17 cellular contexts compared by ENCODE assay signal in the genomic region with DNA sequence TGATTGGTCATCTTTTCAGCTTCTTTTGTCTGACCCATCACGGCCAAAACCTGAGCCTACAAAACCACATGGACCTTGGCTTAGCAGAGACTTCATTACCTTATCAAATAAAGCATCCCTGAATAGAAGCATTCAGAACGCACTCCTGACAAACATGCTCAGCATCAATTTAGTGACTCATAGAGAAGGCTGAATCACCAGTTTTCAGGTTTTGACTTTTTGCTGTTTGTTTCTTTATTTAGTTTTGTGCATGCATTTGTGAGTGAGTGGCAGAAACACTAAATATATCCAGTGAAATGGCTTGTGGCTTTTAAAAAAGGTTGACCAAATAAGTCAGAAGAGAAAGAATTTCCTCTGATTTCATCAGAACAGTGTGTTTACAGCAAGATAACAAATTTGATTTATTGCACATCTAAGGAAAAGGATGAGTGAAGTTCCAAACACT. TPM values are rescaled to one million over a fixed set of nuclear protein-coding genes. Genes with fewer than 3 reads are reported as not detected.
A peak's percentile ranks its signal among the peaks of the same experiment; 100 is the strongest.
DNase-seq lines count a peak whose midpoint lies in the region; ATAC-seq and TF ChIP-seq lines count a peak whose summit lies in the region.
"Had no signal": no experiment of that assay in that cellular context is flagged by ENCODE, and none has a peak within 500 bp of the region (broad histone marks: within the 10 kb centered on the region; RNA-seq: fewer than 3 reads in every experiment).

No MANE protein-coding gene starts in this region.

- H3K27me3 ChIP-seq in ACC112 (ENCODE audit: insufficient read depth, low read length) (no peaks in the 10 kb centered on the region), vagina (no peaks in the 10 kb centered on the region)
- H3K27me3 ChIP-seq: SJCRH30, upper lobe of left lung had no signal

- ATAC-seq in GM18498 (IDR thresholded peaks at IDR 0.05; ENCODE audit: unreplicated experiment), result no peak
- ATAC-seq: sciatic nerve had no signal

- no peaks in the 10 kb centered on the region for H3K79me2 ChIP-seq in ACC112 (ENCODE audit: control insufficient read depth, insufficient read depth, low read length, unreplicated experiment)

- TF ChIP-seq CTCF in foreskin fibroblast (IDR thresholded peaks at IDR 0.05; ENCODE audit: low read depth, low read length) (no peak), vagina (IDR thresholded peaks at IDR 0.05) (no peak)

- H3K27ac ChIP-seq in ACC112 (ENCODE audit: low read depth, low read length), result peak overlapping the region; percentile 64
- no peak overlapping the region for H3K27ac ChIP-seq in vagina
- H3K27ac ChIP-seq: HL-60, SJCRH30, upper lobe of left lung had no signal

- no peak overlapping the region for H2AFZ ChIP-seq in ACC112 (ENCODE audit: low read length, unreplicated experiment)

- no peaks in the 10 kb centered on the region for H3K9me3 ChIP-seq in vagina
- H3K9me3 ChIP-seq: SJCRH30, upper lobe of left lung had no signal

- H3K4me1 ChIP-seq in ACC112 (ENCODE audit: control insufficient read depth, insufficient read depth, low read length, unreplicated experiment) (peaks cover 15% of the 10 kb centered on the region), vagina (no peaks in the 10 kb centered on the region)
- H3K4me1 ChIP-seq: upper lobe of left lung had no signal

- intact Hi-C loops in vagina (cut with DNase I), result no loop called here

- H3K36me3 ChIP-seq in ACC112 (ENCODE audit: insufficient read depth, low read length) (peaks cover 54% of the 10 kb centered on the region), vagina (no peaks in the 10 kb centered on the region)

- DNase-seq in HS-27A (ENCODE audit: low read depth) (peak; percentile 24), amniotic stem cell (lab: John Stamatoyannopoulos, UW) (peak; percentile 8), foreskin fibroblast (peak; percentile 40 to 52), vagina (ENCODE audit: extremely low spot score in 2 of 2) (no peak), NCI-H345 (lab: John Stamatoyannopoulos, UW) (no peak)
- DNase-seq in effector CD8-positive, alpha-beta T cell (lab: John Stamatoyannopoulos, UW), result no peak
- DNase-seq: ACHN; activated CD4-positive, alpha-beta T cell treated with anti-CD3 and anti-CD28 coated beads, Interleukin-2, amount 50 U/mL, for 1 hour; cortex of kidney; NCI-H2081; SJCRH30; stimulated activated CD4-positive, alpha-beta T cell treated with anti-CD3 and anti-CD28 coated beads, Interleukin-4, amount 100 ng/mL, for 4 hours; upper lobe of left lung had no signal

- no peak for TF ChIP-seq POLR2A in vagina (IDR thresholded peaks at IDR 0.05)

- H3K4me3 ChIP-seq in ACC112 (ENCODE audit: low read depth, low read length) (no peak overlapping the region), foreskin fibroblast (ENCODE audit: low read depth in 1 of 2, low read length in 2 of 2) (no peak overlapping the region), vagina (no peak overlapping the region)
- H3K4me3 ChIP-seq: SJCRH30, upper lobe of left lung had no signal

RNA-seq across cellular contexts. Expression of gene OVCH1, which starts 19.0 kb away (rescaled TPM):
- 0.25 TPM for total RNA-seq in vagina

Comparison
In these comparisons a context has a peak if more than half of its experiments do, and no peak if none do; other contexts are left out.
1. DNase-seq: peak in HS-27A (single experiment), amniotic stem cell (single experiment) and foreskin fibroblast (2 of 2); none in effector CD8-positive, alpha-beta T cell (single experiment), vagina (0 of 2) and NCI-H345 (single experiment).